In genomic region chrX:106902684-106903083, GRCh38 we compare ENCODE assay signal across 16 cellular contexts. TPM values are rescaled to one million over a fixed set of nuclear protein-coding genes. Genes with fewer than 3 reads are reported as not detected.
DNase-seq lines count a peak whose midpoint lies in the region; ATAC-seq and TF ChIP-seq lines count a peak whose summit lies in the region.
"Had no signal": no experiment of that assay in that cellular context is flagged by ENCODE, and none has a peak within 500 bp of the region (broad histone marks: within the 10 kb centered on the region; RNA-seq: fewer than 3 reads in every experiment).

No MANE protein-coding gene starts in this region.

- H3K27ac ChIP-seq in liver (ENCODE audit: low read depth in 1 of 2, low read length in 2 of 2) (peak overlapping the region; percentile 85 to 95), gastrocnemius medialis (peak overlapping the region; percentile 68 to 81 (median 78)), PC-9 (no peak overlapping the region), dorsolateral prefrontal cortex (no peak overlapping the region)
- H3K27ac ChIP-seq: 22Rv1, BLaER1, GM23248, HL-60 had no signal

- no peak for TF ChIP-seq RAD21 in liver (IDR thresholded peaks at IDR 0.05)

- intact Hi-C loops in gastrocnemius medialis (cut with DNase I; ENCODE audit: low total_unique reads) (no loop called here), PC-9 (cut with micrococcal nuclease; ENCODE audit: unreplicated experiment) (no loop called here), dorsolateral prefrontal cortex (cut with DNase I) (no loop called here)

- H4K20me1 ChIP-seq in PC-9 (ENCODE audit: insufficient read depth), result no peaks in the 10 kb centered on the region

- H3K79me2 ChIP-seq in PC-9 (ENCODE audit: low read depth), result no peaks in the 10 kb centered on the region

- H3K9me3 ChIP-seq in liver (ENCODE audit: control insufficient read depth in 4 of 4, low read length in 3 of 4) (no peaks in the 10 kb centered on the region), gastrocnemius medialis (no peaks in the 10 kb centered on the region), PC-9 (ENCODE audit: insufficient read depth, low read depth) (no peaks in the 10 kb centered on the region)
- H3K9me3 ChIP-seq: BLaER1 had no signal

- peak; percentile 9 to 46 for DNase-seq in NCI-H524 (lab: John Stamatoyannopoulos, UW)
- DNase-seq in NCI-H524 treated with DMSO at 0.1 percent for 48 hours (lab: John Stamatoyannopoulos, UW), result no peak
- no peak for DNase-seq in gastrocnemius medialis
- DNase-seq in germinal center (ENCODE audit: low spot score), result no peak
- no peak for DNase-seq in PC-9
- no peak for DNase-seq in pons (ENCODE audit: low spot score)
- no peak for DNase-seq in dorsolateral prefrontal cortex
- DNase-seq: AML-193; CD8-positive, alpha-beta memory T cell; DMS53; GM23248 had no signal

- no peaks in the 10 kb centered on the region for H3K9me2 ChIP-seq in PC-9 (ENCODE audit: insufficient read depth)

- in situ Hi-C loops in gastrocnemius medialis (cut with MboI; ENCODE audit: low sequenced_read_pairs in 4 of 4), result no loop called here

- CTCF ChIA-PET in PC-9 (lab: Charles Lee), result no interaction called here

- H3K27me3 ChIP-seq in liver (ENCODE audit: control insufficient read depth in 4 of 4, insufficient read depth in 4 of 4, low read length in 3 of 4) (no peaks in the 10 kb centered on the region), gastrocnemius medialis (no peaks in the 10 kb centered on the region), PC-9 (ENCODE audit: insufficient read depth, low read depth) (no peaks in the 10 kb centered on the region), dorsolateral prefrontal cortex (peaks cover 0 to 64% (median 10%) of the 10 kb centered on the region in 45 donors)

- POLR2A ChIA-PET in PC-9 (lab: Charles Lee; ENCODE audit: unreplicated experiment), result no interaction called here

- no peaks in the 10 kb centered on the region for H3F3A ChIP-seq in PC-9 (ENCODE audit: insufficient read depth, low read depth)

- H3K36me3 ChIP-seq in liver (ENCODE audit: control insufficient read depth in 4 of 4, insufficient read depth in 3 of 4, low read depth in 1 of 4, low read length in 3 of 4), result no peaks in the 10 kb centered on the region
- no peaks in the 10 kb centered on the region for H3K36me3 ChIP-seq in gastrocnemius medialis
- H3K36me3 ChIP-seq in PC-9 (ENCODE audit: low read depth), result no peaks in the 10 kb centered on the region
- H3K36me3 ChIP-seq: BLaER1 had no signal

- WGBS in liver, result 50% methylated on average over 2 of the region's 2 CpGs

- no peak overlapping the region for H3K4me2 ChIP-seq in PC-9
- H3K4me2 ChIP-seq: BLaER1 had no signal

- H3K4me3 ChIP-seq in liver (ENCODE audit: low read depth in 1 of 3, low read length in 3 of 3), result peak overlapping the region in 1 of 3 donors; percentile 15
- no peak overlapping the region for H3K4me3 ChIP-seq in gastrocnemius medialis
- H3K4me3 ChIP-seq in PC-9, result no peak overlapping the region
- no peak overlapping the region for H3K4me3 ChIP-seq in dorsolateral prefrontal cortex
- H3K4me3 ChIP-seq: BLaER1, GM23248 had no signal

- TF ChIP-seq POLR2A in gastrocnemius medialis (IDR thresholded peaks at IDR 0.05), result no peak

- no peak for TF ChIP-seq CTCF in liver (IDR thresholded peaks at IDR 0.05; ENCODE audit: low read depth, low read length, missing input control)
- TF ChIP-seq CTCF in gastrocnemius medialis (IDR thresholded peaks at IDR 0.05 in 4 of 5, conservative IDR thresholded peaks at IDR 0.05 in 1 of 5), result no peak
- TF ChIP-seq CTCF in PC-9 (conservative IDR thresholded peaks at IDR 0.05), result no peak
- no peak for TF ChIP-seq CTCF in dorsolateral prefrontal cortex (IDR thresholded peaks at IDR 0.05 in 54 of 56, conservative IDR thresholded peaks at IDR 0.05 in 2 of 56; ENCODE audit: low read depth in 1 of 56, partially characterized antibody in 56 of 56)

- no peak overlapping the region for H2AFZ ChIP-seq in PC-9
- H2AFZ ChIP-seq: GM23248 had no signal

- no peak overlapping the region for H3K9ac ChIP-seq in liver (ENCODE audit: low read depth in 1 of 2, low read length in 2 of 2)
- H3K9ac ChIP-seq: BLaER1, GM23248 had no signal

- no TSS peak for BruUV-seq in PC-9 (replicated peaks; lab: Mats Ljungman, UMichigan)

- no peak for ATAC-seq in gastrocnemius medialis
- ATAC-seq: HCT116 had no signal

- H3K4me1 ChIP-seq in liver (ENCODE audit: control insufficient read depth in 4 of 4, insufficient read depth in 4 of 4, low read length in 3 of 4) (peaks cover 3 to 49% (median 33%) of the 10 kb centered on the region in 4 donors), gastrocnemius medialis (peaks cover 13 to 30% of the 10 kb centered on the region in 2 donors), PC-9 (replicated peaks; ENCODE audit: insufficient read depth) (peaks cover 25% of the 10 kb centered on the region)

TF ChIP-seq in liver, 16 proteins besides CTCF, POLR2A, EP300 and RAD21:
- no peak for TF ChIP-seq JUND (IDR thresholded peaks at IDR 0.05)
- no peak for TF ChIP-seq ATF3 (IDR thresholded peaks at IDR 0.05)
- peak; percentile 28 for TF ChIP-seq YY1 (IDR thresholded peaks at IDR 0.05)
- TF ChIP-seq, protein P1, sequence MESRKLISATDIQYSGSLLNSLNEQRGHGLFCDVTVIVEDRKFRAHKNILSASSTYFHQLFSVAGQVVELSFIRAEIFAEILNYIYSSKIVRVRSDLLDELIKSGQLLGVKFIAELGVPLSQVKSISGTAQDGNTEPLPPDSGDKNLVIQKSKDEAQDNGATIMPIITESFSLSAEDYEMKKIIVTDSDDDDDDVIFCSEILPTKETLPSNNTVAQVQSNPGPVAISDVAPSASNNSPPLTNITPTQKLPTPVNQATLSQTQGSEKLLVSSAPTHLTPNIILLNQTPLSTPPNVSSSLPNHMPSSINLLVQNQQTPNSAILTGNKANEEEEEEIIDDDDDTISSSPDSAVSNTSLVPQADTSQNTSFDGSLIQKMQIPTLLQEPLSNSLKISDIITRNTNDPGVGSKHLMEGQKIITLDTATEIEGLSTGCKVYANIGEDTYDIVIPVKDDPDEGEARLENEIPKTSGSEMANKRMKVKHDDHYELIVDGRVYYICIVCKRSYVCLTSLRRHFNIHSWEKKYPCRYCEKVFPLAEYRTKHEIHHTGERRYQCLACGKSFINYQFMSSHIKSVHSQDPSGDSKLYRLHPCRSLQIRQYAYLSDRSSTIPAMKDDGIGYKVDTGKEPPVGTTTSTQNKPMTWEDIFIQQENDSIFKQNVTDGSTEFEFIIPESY (IDR thresholded peaks at IDR 0.05), result no peak
- no peak for TF ChIP-seq FOXA1 (IDR thresholded peaks at IDR 0.05)
- TF ChIP-seq GABPA (IDR thresholded peaks at IDR 0.05 in 1 of 2, conservative IDR thresholded peaks at IDR 0.05 in 1 of 2), result no peak
- peak; percentile 14 for TF ChIP-seq MAX (IDR thresholded peaks at IDR 0.05)
- no peak for TF ChIP-seq EGR1 (IDR thresholded peaks at IDR 0.05; ENCODE audit: low read depth in 2 of 2)
- TF ChIP-seq REST (IDR thresholded peaks at IDR 0.05), result no peak
- TF ChIP-seq HNF4A (conservative IDR thresholded peaks at IDR 0.05), result peak; percentile 67 to 75
- TF ChIP-seq RXRA (IDR thresholded peaks at IDR 0.05), result peak; percentile 54 to 81
- TF ChIP-seq SP1 (IDR thresholded peaks at IDR 0.05), result peak; percentile 72
- no peak for TF ChIP-seq TAF1 (conservative IDR thresholded peaks at IDR 0.05)
- TF ChIP-seq NR2F2 (IDR thresholded peaks at IDR 0.05), result no peak
- peak; percentile 67 for TF ChIP-seq HNF4G (IDR thresholded peaks at IDR 0.05)
- no peak for TF ChIP-seq FOXA2 (IDR thresholded peaks at IDR 0.05)

RNA-seq across cellular contexts. Expression of gene RIPPLY1, which starts 0.5 kb away (rescaled TPM):
- total RNA-seq in liver, result 1 to 10 TPM in 1 of 2 donors, not detected in 1; 1.2 TPM
- 1 to 10 TPM; 3.0 TPM for polyA plus RNA-seq in liver
- not detected for total RNA-seq in gastrocnemius medialis
- not detected in 2 replicates for total RNA-seq in PC-9 (2021)
- total RNA-seq in dorsolateral prefrontal cortex, result under 1 TPM in 3 of 120 experiments, not detected in 117; 0.25 to 0.55 (median 0.36) TPM
- total RNA-seq: CD8-positive, alpha-beta memory T cell; GM23248 had no signal
- polyA plus RNA-seq: CD8-positive, alpha-beta memory T cell; GM23248 had no signal

RNA-seq across cellular contexts. Expression of gene CLDN2, which starts 17.5 kb away (rescaled TPM):
- total RNA-seq in liver, result 10 to 100 TPM in 1 of 2 donors, under 1 TPM in 1; 0.37 to 19.7 TPM
- polyA plus RNA-seq in liver, result 10 to 100 TPM; 21.7 to 25.5 TPM
- total RNA-seq in gastrocnemius medialis, result under 1 TPM in 1 of 4 donors, not detected in 3; 0.16 TPM
- total RNA-seq in PC-9 (2021), result not detected in 2 replicates
- under 1 TPM in 10 of 120 experiments, not detected in 110; 0.11 to 0.29 (median 0.19) TPM for total RNA-seq in dorsolateral prefrontal cortex
- total RNA-seq: CD8-positive, alpha-beta memory T cell; GM23248 had no signal
- polyA plus RNA-seq: CD8-positive, alpha-beta memory T cell; GM23248 had no signal

Comparison
In these comparisons a context has a peak if more than half of its experiments do, and no peak if none do; other contexts are left out.
1. DNase-seq: peak in NCI-H524 (2 of 2); none in NCI-H524 treated with DMSO at 0.1 percent for 48 hours (single experiment), gastrocnemius medialis (0 of 2), germinal center (single experiment), PC-9 (0 of 2), pons (single experiment) and dorsolateral prefrontal cortex (0 of 10).
2. H3K27ac ChIP-seq: peak in liver (2 of 2) and gastrocnemius medialis (4 of 4); none in PC-9 (single experiment) and dorsolateral prefrontal cortex (0 of 59).